ENCODE assay signal across 25 cellular contexts in the genomic region with DNA sequence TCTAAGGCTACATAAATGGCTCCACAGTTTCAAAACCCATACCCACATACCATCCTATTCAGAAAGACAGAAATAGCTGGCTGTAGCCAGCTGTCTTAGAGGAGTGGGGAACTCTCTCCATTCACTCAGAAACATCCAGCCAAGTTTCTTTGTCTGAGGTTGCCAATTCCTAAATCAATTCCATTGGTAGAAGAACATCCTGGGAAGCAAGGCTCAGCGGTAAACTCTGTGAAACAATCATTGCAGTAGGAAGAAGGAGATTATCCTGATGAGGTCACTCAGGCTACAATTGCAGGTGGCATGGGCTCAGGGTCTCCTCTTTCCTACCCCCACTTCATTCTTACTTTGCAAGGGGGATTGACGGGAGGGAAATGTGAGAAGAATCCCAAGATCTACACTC.
"Had no signal": no experiment of that assay in that cellular context is flagged by ENCODE, and none has a peak within 500 bp of the region (broad histone marks: within the 10 kb centered on the region; RNA-seq: fewer than 3 reads in every experiment).

No MANE protein-coding gene starts in this region.

- H3K27me3 ChIP-seq: heart right ventricle, pancreas, right atrium auricular region, thyroid gland had no signal

- H3K36me3 ChIP-seq: heart right ventricle, pancreas, right atrium auricular region, thyroid gland had no signal

- H3K4me3 Mint-ChIP-seq: activated CD4-positive, alpha-beta memory T cell treated with anti-CD3 and anti-CD28 coated beads, Interleukin-2, amount 10 ng/mL, durations not matched to agents 7 days and 5 days; activated CD4-positive, alpha-beta T cell treated with anti-CD3 and anti-CD28 coated beads, Interleukin-2, amount 10 ng/mL, durations not matched to agents 24 days and 14 days; activated naive CD4-positive, alpha-beta T cell treated with anti-CD3 and anti-CD28 coated beads, Interleukin-2, amount 10 ng/mL, durations not matched to agents 7 days and 5 days; memory B cell; naive thymus-derived CD8-positive, alpha-beta T cell; stimulated activated naive CD8-positive, alpha-beta T cell treated with anti-CD3 and anti-CD28 coated beads, Interleukin-15, Interleukin-2, amounts not matched to agents 100 ng/mL and 50 ng/mL, for 24 hours had no signal

- H3K27ac Mint-ChIP-seq: activated CD4-positive, alpha-beta memory T cell treated with anti-CD3 and anti-CD28 coated beads, Interleukin-2, amount 10 ng/mL, durations not matched to agents 7 days and 5 days; activated CD4-positive, alpha-beta T cell treated with anti-CD3 and anti-CD28 coated beads, Interleukin-2, amount 10 ng/mL, durations not matched to agents 24 days and 14 days; activated naive CD4-positive, alpha-beta T cell treated with anti-CD3 and anti-CD28 coated beads, Interleukin-2, amount 10 ng/mL, durations not matched to agents 7 days and 5 days; memory B cell; naive thymus-derived CD8-positive, alpha-beta T cell; stimulated activated naive CD8-positive, alpha-beta T cell treated with anti-CD3 and anti-CD28 coated beads, Interleukin-15, Interleukin-2, amounts not matched to agents 100 ng/mL and 50 ng/mL, for 24 hours had no signal

- H3K27ac ChIP-seq: pancreas, psoas muscle, thyroid gland had no signal

- H3K36me3 Mint-ChIP-seq: activated naive CD4-positive, alpha-beta T cell treated with anti-CD3 and anti-CD28 coated beads, Interleukin-2, amount 10 ng/mL, durations not matched to agents 7 days and 5 days; memory B cell; naive thymus-derived CD8-positive, alpha-beta T cell had no signal

- H3K4me1 Mint-ChIP-seq: activated CD4-positive, alpha-beta memory T cell treated with anti-CD3 and anti-CD28 coated beads, Interleukin-2, amount 10 ng/mL, durations not matched to agents 7 days and 5 days; activated CD4-positive, alpha-beta T cell treated with anti-CD3 and anti-CD28 coated beads, Interleukin-2, amount 10 ng/mL, durations not matched to agents 24 days and 14 days; activated naive CD4-positive, alpha-beta T cell treated with anti-CD3 and anti-CD28 coated beads, Interleukin-2, amount 10 ng/mL, durations not matched to agents 7 days and 5 days; memory B cell had no signal

- ATAC-seq: activated CD4-positive, CD25-positive, alpha-beta regulatory T cell treated with anti-CD3 and anti-CD28 coated beads, Interleukin-2, amount 50 U/mL, for 24 hours; heart right ventricle; left cardiac atrium; mucosa of descending colon; naive thymus-derived CD8-positive, alpha-beta T cell; pancreas; psoas muscle had no signal

- DNase-seq: activated CD4-positive, alpha-beta memory T cell treated with anti-CD3 and anti-CD28 coated beads, Interleukin-2, amount 10 ng/mL, durations not matched to agents 7 days and 5 days; activated CD4-positive, alpha-beta T cell treated with anti-CD3 and anti-CD28 coated beads, Interleukin-2, amount 10 ng/mL, durations not matched to agents 24 days and 14 days; activated effector memory CD4-positive, alpha-beta T cell treated with anti-CD3 and anti-CD28 coated beads, Interleukin-2, amount 50 U/mL, for 16 hours; activated naive CD4-positive, alpha-beta T cell treated with anti-CD3 and anti-CD28 coated beads, Interleukin-2, amount 10 ng/mL, durations not matched to agents 7 days and 5 days; activated T-cell treated with anti-CD3 and anti-CD28 coated beads for 4 hours; amygdala; cerebellar nuclear complex; cortex of kidney; effector CD4-positive, alpha-beta T cell; erythroblast; foreskin fibroblast; heart right ventricle; left cardiac atrium; mucosa of descending colon; naive thymus-derived CD8-positive, alpha-beta T cell; pancreas; psoas muscle; stimulated activated CD4-positive, alpha-beta T cell treated with anti-CD3 and anti-CD28 coated beads, Interleukin-12 subunit alpha, Interleukin-12 subunit beta, amount 100 ng/mL, for 4 hours; stimulated activated CD4-positive, alpha-beta T cell treated with anti-CD3 and anti-CD28 coated beads, Interleukin-4, amount 100 ng/mL, for 4 hours; substantia nigra; thyroid gland had no signal

- H3K4me3 ChIP-seq: heart right ventricle, mucosa of descending colon, pancreas, psoas muscle, right atrium auricular region, thyroid gland had no signal

- H3K9me3 ChIP-seq: heart right ventricle, mucosa of descending colon, pancreas, psoas muscle, right atrium auricular region, thyroid gland had no signal

- H3K4me1 ChIP-seq: pancreas, psoas muscle, thyroid gland had no signal

- H3K9me3 Mint-ChIP-seq: activated CD4-positive, alpha-beta memory T cell treated with anti-CD3 and anti-CD28 coated beads, Interleukin-2, amount 10 ng/mL, durations not matched to agents 7 days and 5 days; activated CD4-positive, alpha-beta T cell treated with anti-CD3 and anti-CD28 coated beads, Interleukin-2, amount 10 ng/mL, durations not matched to agents 24 days and 14 days; activated naive CD4-positive, alpha-beta T cell treated with anti-CD3 and anti-CD28 coated beads, Interleukin-2, amount 10 ng/mL, durations not matched to agents 7 days and 5 days; memory B cell; stimulated activated naive CD8-positive, alpha-beta T cell treated with anti-CD3 and anti-CD28 coated beads, Interleukin-15, Interleukin-2, amounts not matched to agents 100 ng/mL and 50 ng/mL, for 24 hours had no signal

- H3K27me3 Mint-ChIP-seq: activated CD4-positive, alpha-beta memory T cell treated with anti-CD3 and anti-CD28 coated beads, Interleukin-2, amount 10 ng/mL, durations not matched to agents 7 days and 5 days; activated CD4-positive, alpha-beta T cell treated with anti-CD3 and anti-CD28 coated beads, Interleukin-2, amount 10 ng/mL, durations not matched to agents 24 days and 14 days; activated naive CD4-positive, alpha-beta T cell treated with anti-CD3 and anti-CD28 coated beads, Interleukin-2, amount 10 ng/mL, durations not matched to agents 7 days and 5 days; memory B cell; naive thymus-derived CD8-positive, alpha-beta T cell; stimulated activated naive CD8-positive, alpha-beta T cell treated with anti-CD3 and anti-CD28 coated beads, Interleukin-15, Interleukin-2, amounts not matched to agents 100 ng/mL and 50 ng/mL, for 24 hours had no signal
